In the genomic region with DNA sequence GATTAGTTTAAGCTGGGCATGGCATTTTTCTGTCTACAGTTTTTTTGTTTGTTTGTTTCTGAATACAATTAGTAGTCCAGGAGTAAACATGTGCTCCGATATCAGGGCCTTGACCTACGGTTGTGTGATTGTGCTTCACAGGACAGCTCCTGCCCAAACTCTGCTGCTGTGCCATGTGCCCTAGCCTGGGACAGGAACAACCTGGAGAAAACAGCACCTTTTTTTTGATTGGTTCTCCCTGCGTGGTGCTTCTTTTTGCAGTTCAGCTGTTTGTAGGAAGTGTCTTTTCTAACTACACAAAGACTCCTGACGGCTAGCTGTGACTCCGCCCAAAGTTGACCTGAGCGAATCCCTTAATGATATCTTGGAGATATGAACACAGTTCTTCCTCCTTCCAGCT, we compare ENCODE assay signal across 29 cellular contexts.
"Had no signal": no experiment of that assay in that cellular context is flagged by ENCODE, and none has a peak within 500 bp of the region (broad histone marks: within the 10 kb centered on the region; RNA-seq: fewer than 3 reads in every experiment).

No MANE protein-coding gene starts in this region.

- H3K9me3 Mint-ChIP-seq: activated CD4-positive, alpha-beta memory T cell treated with anti-CD3 and anti-CD28 coated beads, Interleukin-2, amount 10 ng/mL, durations not matched to agents 7 days and 5 days; activated CD4-positive, alpha-beta T cell treated with anti-CD3 and anti-CD28 coated beads, Interleukin-2, amount 10 ng/mL, durations not matched to agents 24 days and 14 days; activated naive CD4-positive, alpha-beta T cell treated with anti-CD3 and anti-CD28 coated beads, Interleukin-2, amount 50 U/mL, for 72 hours; activated T-cell treated with anti-CD3 and anti-CD28 coated beads, Interleukin-2, amount 50 U/mL, for 24 hours; central memory CD8-positive, alpha-beta T cell; dendritic cell treated with granulocyte-macrophage colony-stimulating factor and Interleukin-4, amounts not matched to agents 40 ng/mL and 50 ng/mL, for 4 days; stimulated activated effector memory CD8-positive, alpha-beta T cell treated with anti-CD3 and anti-CD28 coated beads, Interleukin-12 subunit alpha, Interleukin-12 subunit beta, amount 100 ng/mL, for 72 hours; stimulated activated naive CD8-positive, alpha-beta T cell treated with anti-CD3 and anti-CD28 coated beads, Interleukin-15, Interleukin-2, amounts not matched to agents 100 ng/mL and 50 ng/mL, for 24 hours; T-helper 1 cell treated with Interleukin-12 subunit alpha and Interleukin-12 subunit beta and Interleukin-4 antibody, amounts not matched to agents 30 μg/mL and 1 μg/mL, for 36 hours had no signal

- H3K4me3 Mint-ChIP-seq: activated CD4-positive, alpha-beta memory T cell treated with anti-CD3 and anti-CD28 coated beads, Interleukin-2, amount 10 ng/mL, durations not matched to agents 7 days and 5 days; activated CD4-positive, alpha-beta T cell treated with anti-CD3 and anti-CD28 coated beads, Interleukin-2, amount 10 ng/mL, durations not matched to agents 24 days and 14 days; activated T-cell treated with anti-CD3 and anti-CD28 coated beads, Interleukin-2, amount 50 U/mL, for 24 hours; central memory CD8-positive, alpha-beta T cell; dendritic cell treated with granulocyte-macrophage colony-stimulating factor and Interleukin-4, amounts not matched to agents 40 ng/mL and 50 ng/mL, for 4 days; endodermal cell; naive thymus-derived CD4-positive, alpha-beta T cell; neural crest cell; stimulated activated effector memory CD8-positive, alpha-beta T cell treated with anti-CD3 and anti-CD28 coated beads, Interleukin-12 subunit alpha, Interleukin-12 subunit beta, amount 100 ng/mL, for 72 hours; stimulated activated naive CD8-positive, alpha-beta T cell treated with anti-CD3 and anti-CD28 coated beads, Interleukin-15, Interleukin-2, amounts not matched to agents 100 ng/mL and 50 ng/mL, for 24 hours; T-helper 1 cell treated with Interleukin-12 subunit alpha and Interleukin-12 subunit beta and Interleukin-4 antibody, amounts not matched to agents 30 μg/mL and 1 μg/mL, for 36 hours had no signal

- H3K9me3 ChIP-seq: heart right ventricle, right lobe of liver, thoracic aorta, vagina had no signal

- H3K27ac Mint-ChIP-seq: activated CD4-positive, alpha-beta memory T cell treated with anti-CD3 and anti-CD28 coated beads, Interleukin-2, amount 10 ng/mL, durations not matched to agents 7 days and 5 days; activated CD4-positive, alpha-beta T cell treated with anti-CD3 and anti-CD28 coated beads, Interleukin-2, amount 10 ng/mL, durations not matched to agents 24 days and 14 days; activated T-cell treated with anti-CD3 and anti-CD28 coated beads, Interleukin-2, amount 50 U/mL, for 24 hours; dendritic cell treated with granulocyte-macrophage colony-stimulating factor and Interleukin-4, amounts not matched to agents 40 ng/mL and 50 ng/mL, for 4 days; endodermal cell; naive thymus-derived CD4-positive, alpha-beta T cell; stimulated activated effector memory CD8-positive, alpha-beta T cell treated with anti-CD3 and anti-CD28 coated beads, Interleukin-12 subunit alpha, Interleukin-12 subunit beta, amount 100 ng/mL, for 72 hours; stimulated activated naive CD8-positive, alpha-beta T cell treated with anti-CD3 and anti-CD28 coated beads, Interleukin-15, Interleukin-2, amounts not matched to agents 100 ng/mL and 50 ng/mL, for 24 hours; T-helper 1 cell treated with Interleukin-12 subunit alpha and Interleukin-12 subunit beta and Interleukin-4 antibody, amounts not matched to agents 30 μg/mL and 1 μg/mL, for 36 hours had no signal

- H3K27ac ChIP-seq: foreskin keratinocyte, heart right ventricle, right lobe of liver, thoracic aorta, vagina, WERI-Rb-1 had no signal

- H3K4me1 ChIP-seq: right lobe of liver had no signal

- H3K27me3 Mint-ChIP-seq: dendritic cell treated with granulocyte-macrophage colony-stimulating factor and Interleukin-4, amounts not matched to agents 40 ng/mL and 50 ng/mL, for 4 days; stimulated activated naive CD8-positive, alpha-beta T cell treated with anti-CD3 and anti-CD28 coated beads, Interleukin-15, Interleukin-2, amounts not matched to agents 100 ng/mL and 50 ng/mL, for 24 hours had no signal

- H3K36me3 Mint-ChIP-seq: activated naive CD4-positive, alpha-beta T cell treated with anti-CD3 and anti-CD28 coated beads, Interleukin-2, amount 50 U/mL, for 72 hours; naive thymus-derived CD4-positive, alpha-beta T cell; stimulated activated effector memory CD8-positive, alpha-beta T cell treated with anti-CD3 and anti-CD28 coated beads, Interleukin-12 subunit alpha, Interleukin-12 subunit beta, amount 100 ng/mL, for 72 hours had no signal

- DNase-seq: activated CD4-positive, alpha-beta memory T cell treated with anti-CD3 and anti-CD28 coated beads, Interleukin-2, amount 10 ng/mL, durations not matched to agents 7 days and 5 days; activated CD4-positive, alpha-beta T cell treated with anti-CD3 and anti-CD28 coated beads, Interleukin-2, amount 10 ng/mL, durations not matched to agents 24 days and 14 days; activated CD4-positive, CD25-positive, alpha-beta regulatory T cell treated with anti-CD3 and anti-CD28 coated beads, Interleukin-2, amount 50 U/mL, for 72 hours; activated CD8-positive, alpha-beta memory T cell treated with anti-CD3 and anti-CD28 coated beads, Interleukin-2, amount 50 U/mL, for 48 hours; activated gamma-delta T cell treated with Interleukin-2 at 50 U/mL for 16 hours; activated T-cell treated with anti-CD3 and anti-CD28 coated beads, Interleukin-2, amount 50 U/mL, for 24 hours; endodermal cell; foreskin keratinocyte; heart right ventricle; islet precursor cell; left ventricle myocardium superior; naive thymus-derived CD4-positive, alpha-beta T cell; posterior cingulate gyrus; right lobe of liver; small intestine; stimulated activated CD4-positive, alpha-beta T cell treated with anti-CD3 and anti-CD28 coated beads, Interleukin-4, amount 100 ng/mL, for 24 hours; SW 1271; T-helper 9 cell; trophoblast cell; WERI-Rb-1 had no signal

- H3K4me1 Mint-ChIP-seq: activated CD4-positive, alpha-beta memory T cell treated with anti-CD3 and anti-CD28 coated beads, Interleukin-2, amount 10 ng/mL, durations not matched to agents 7 days and 5 days; activated CD4-positive, alpha-beta T cell treated with anti-CD3 and anti-CD28 coated beads, Interleukin-2, amount 10 ng/mL, durations not matched to agents 24 days and 14 days; central memory CD8-positive, alpha-beta T cell; endodermal cell; naive thymus-derived CD4-positive, alpha-beta T cell; stimulated activated effector memory CD8-positive, alpha-beta T cell treated with anti-CD3 and anti-CD28 coated beads, Interleukin-12 subunit alpha, Interleukin-12 subunit beta, amount 100 ng/mL, for 72 hours had no signal

- H3K36me3 ChIP-seq: right lobe of liver, thoracic aorta, vagina, WERI-Rb-1 had no signal

- H3K27me3 ChIP-seq: foreskin keratinocyte, heart right ventricle, right lobe of liver, vagina had no signal

- H3K4me3 ChIP-seq: heart right ventricle, right lobe of liver, thoracic aorta, vagina had no signal
